Comparison of ENCODE assay signal across 1 cellular context in the genomic region with DNA sequence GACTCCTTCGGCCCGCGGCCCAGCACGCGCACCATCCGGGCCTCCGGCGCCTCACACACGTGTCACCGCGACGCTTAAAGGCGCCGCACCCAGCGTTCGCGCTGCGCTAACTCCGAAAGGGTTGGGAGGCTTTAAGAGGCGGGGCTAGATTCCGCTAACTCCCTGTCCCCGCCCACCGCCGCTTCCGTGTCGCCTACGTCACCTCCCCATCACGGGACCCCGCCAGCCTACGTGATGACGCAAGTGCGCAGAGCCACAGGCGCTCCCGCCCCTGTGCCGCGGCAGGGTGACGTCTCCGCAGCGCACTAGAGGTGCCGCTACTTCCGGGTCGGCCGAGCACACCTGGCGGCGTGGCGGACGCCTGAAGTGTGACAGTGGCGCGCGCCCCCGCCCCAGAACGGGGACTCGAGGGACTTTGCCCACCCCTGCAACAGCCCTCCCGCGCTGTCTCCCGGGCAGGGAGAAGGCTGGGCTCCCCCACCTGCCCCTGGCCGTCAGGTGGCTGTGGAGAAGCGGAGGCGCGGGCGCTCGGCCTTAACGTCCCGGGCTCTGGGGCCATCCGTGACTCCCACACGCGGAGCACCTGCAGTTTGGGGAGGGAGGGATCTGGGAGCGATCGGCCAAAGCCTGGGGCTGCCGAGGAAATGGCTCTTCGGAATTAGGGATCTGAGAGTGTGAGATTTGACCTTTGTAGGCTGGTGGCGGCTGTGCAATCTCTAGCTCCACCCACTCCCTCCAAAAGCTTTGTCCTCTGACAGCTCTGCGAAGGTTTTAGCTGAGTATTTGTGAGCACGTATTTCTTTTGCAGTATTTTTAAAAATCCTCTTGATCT.
TF ChIP-seq lines count a peak whose summit lies in the region.

A gene (minus strand): TSS at position 35 of the 832 bp plus-strand sequence. CDS start 4,451 bp downstream, outside the sequence.

TF ChIP-seq in HepG2, 621 proteins besides CTCF, POLR2A, EP300 and RAD21 (continued from another document and continues in another):
- TF ChIP-seq ZBTB7B (CRISPR knock-in tag; IDR thresholded peaks at IDR 0.05) (peak; percentile 87), ZNF317 (CRISPR knock-in tag; IDR thresholded peaks at IDR 0.05) (peak; percentile 91), ZNF83 (CRISPR knock-in tag; IDR thresholded peaks at IDR 0.05; ENCODE audit: borderline replicate concordance) (peak; percentile 95), HNRNPUL1 (IDR thresholded peaks at IDR 0.05; ENCODE audit: low read depth, low read length) (no peak; the same call in 1 of the 2 replicates), ZNF724P (CRISPR knock-in tag; IDR thresholded peaks at IDR 0.05; ENCODE audit: borderline replicate concordance) (peak; percentile 80; the same call in 1 of the 2 replicates), THAP11 (CRISPR knock-in tag; IDR thresholded peaks at IDR 0.05) (peak; percentile 94), PPARG (CRISPR knock-in tag; conservative IDR thresholded peaks at IDR 0.05) (peak; percentile 73), ZNF124 (CRISPR knock-in tag; IDR thresholded peaks at IDR 0.05) (peak; percentile 95), SRSF4 (IDR thresholded peaks at IDR 0.05; ENCODE audit: low read depth, low read length, poor library complexity, severe bottlenecking) (no peak), AKAP8 (CRISPR knock-in tag; IDR thresholded peaks at IDR 0.05) (peak; percentile 88), SNAPC2 (CRISPR knock-in tag; IDR thresholded peaks at IDR 0.05) (peak; percentile 93), RFXAP (CRISPR knock-in tag; IDR thresholded peaks at IDR 0.05; ENCODE audit: borderline replicate concordance) (peak; percentile 92), ATF1 (CRISPR knock-in tag; IDR thresholded peaks at IDR 0.05) (peak; percentile 98), ZNF615 (CRISPR knock-in tag; IDR thresholded peaks at IDR 0.05; ENCODE audit: borderline replicate concordance) (no peak), ASH2L (IDR thresholded peaks at IDR 0.05; ENCODE audit: insufficient read length, low read depth, low read length) (peak; percentile 91), NFRKB (IDR thresholded peaks at IDR 0.05) (no peak), EZH2 (conservative IDR thresholded peaks at IDR 0.05; ENCODE audit: low read depth, low read length) (no peak), KLF9 (CRISPR knock-in tag; IDR thresholded peaks at IDR 0.05; ENCODE audit: low read depth) (no peak), ZNF354B (CRISPR knock-in tag; IDR thresholded peaks at IDR 0.05) (0 out of 2 replicates have a peak, but pooled peaks have one; percentile 13), CENPT (CRISPR knock-in tag; IDR thresholded peaks at IDR 0.05; ENCODE audit: low read depth) (0 out of 2 replicates have a peak, but pooled peaks have one; percentile 11), TAF1 (CRISPR knock-in tag; IDR thresholded peaks at IDR 0.05) (peak; percentile 96), SMAD9 (CRISPR knock-in tag; IDR thresholded peaks at IDR 0.05) (peak; percentile 55), ZNF780A (CRISPR knock-in tag; IDR thresholded peaks at IDR 0.05) (peak; percentile 84; the same call in 1 of the 2 replicates), MAFF (IDR thresholded peaks at IDR 0.05; ENCODE audit: low read depth, low read length) (no peak), NBN (conservative IDR thresholded peaks at IDR 0.05) (no peak), TMF1 (CRISPR knock-in tag; IDR thresholded peaks at IDR 0.05; ENCODE audit: low read depth) (peak; percentile 99), NCOA5 (CRISPR knock-in tag; IDR thresholded peaks at IDR 0.05) (no peak), HDAC1 (CRISPR knock-in tag; IDR thresholded peaks at IDR 0.05) (peak; percentile 100), SP4 (CRISPR knock-in tag; IDR thresholded peaks at IDR 0.05) (peak; percentile 100), RBM22 (optimal IDR thresholded peaks at IDR 0.05; ENCODE audit: low read length) (no peak), MTF1 (CRISPR knock-in tag; IDR thresholded peaks at IDR 0.05) (peak; percentile 56; the same call in 1 of the 2 replicates), MBNL3 (CRISPR knock-in tag; conservative IDR thresholded peaks at IDR 0.05) (no peak), ERF (CRISPR knock-in tag; IDR thresholded peaks at IDR 0.05) (peak; percentile 98), HMGA1 (CRISPR knock-in tag; conservative IDR thresholded peaks at IDR 0.05) (no peak), ZNF709 (CRISPR knock-in tag; IDR thresholded peaks at IDR 0.05) (peak; percentile 99), ZNF674 (CRISPR knock-in tag; IDR thresholded peaks at IDR 0.05; ENCODE audit: low read depth) (peak; percentile 98; the same call in 1 of the 2 replicates), MED13 (CRISPR knock-in tag; IDR thresholded peaks at IDR 0.05) (peak; percentile 90), TCF7L2 (IDR thresholded peaks at IDR 0.05; ENCODE audit: low read depth, low read length) (no peak), ZNF3 (CRISPR knock-in tag; IDR thresholded peaks at IDR 0.05) (no peak), SMARCC2 (IDR thresholded peaks at IDR 0.05) (0 out of 2 replicates have a peak, but pooled peaks have one; percentile 35), ATM (IDR thresholded peaks at IDR 0.05; ENCODE audit: borderline replicate concordance) (no peak), ZNF749 (CRISPR knock-in tag; IDR thresholded peaks at IDR 0.05; ENCODE audit: borderline replicate concordance) (no peak; the same call in 1 of the 2 replicates)
- TF ChIP-seq, protein P1, sequence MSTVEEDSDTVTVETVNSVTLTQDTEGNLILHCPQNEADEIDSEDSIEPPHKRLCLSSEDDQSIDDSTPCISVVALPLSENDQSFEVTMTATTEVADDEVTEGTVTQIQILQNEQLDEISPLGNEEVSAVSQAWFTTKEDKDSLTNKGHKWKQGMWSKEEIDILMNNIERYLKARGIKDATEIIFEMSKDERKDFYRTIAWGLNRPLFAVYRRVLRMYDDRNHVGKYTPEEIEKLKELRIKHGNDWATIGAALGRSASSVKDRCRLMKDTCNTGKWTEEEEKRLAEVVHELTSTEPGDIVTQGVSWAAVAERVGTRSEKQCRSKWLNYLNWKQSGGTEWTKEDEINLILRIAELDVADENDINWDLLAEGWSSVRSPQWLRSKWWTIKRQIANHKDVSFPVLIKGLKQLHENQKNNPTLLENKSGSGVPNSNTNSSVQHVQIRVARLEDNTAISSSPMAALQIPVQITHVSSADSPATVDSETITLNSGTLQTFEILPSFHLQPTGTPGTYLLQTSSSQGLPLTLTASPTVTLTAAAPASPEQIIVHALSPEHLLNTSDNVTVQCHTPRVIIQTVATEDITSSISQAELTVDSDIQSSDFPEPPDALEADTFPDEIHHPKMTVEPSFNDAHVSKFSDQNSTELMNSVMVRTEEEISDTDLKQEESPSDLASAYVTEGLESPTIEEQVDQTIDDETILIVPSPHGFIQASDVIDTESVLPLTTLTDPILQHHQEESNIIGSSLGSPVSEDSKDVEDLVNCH (CRISPR knock-in tag; IDR thresholded peaks at IDR 0.05): peak; percentile 99
- TF ChIP-seq, protein P2, sequence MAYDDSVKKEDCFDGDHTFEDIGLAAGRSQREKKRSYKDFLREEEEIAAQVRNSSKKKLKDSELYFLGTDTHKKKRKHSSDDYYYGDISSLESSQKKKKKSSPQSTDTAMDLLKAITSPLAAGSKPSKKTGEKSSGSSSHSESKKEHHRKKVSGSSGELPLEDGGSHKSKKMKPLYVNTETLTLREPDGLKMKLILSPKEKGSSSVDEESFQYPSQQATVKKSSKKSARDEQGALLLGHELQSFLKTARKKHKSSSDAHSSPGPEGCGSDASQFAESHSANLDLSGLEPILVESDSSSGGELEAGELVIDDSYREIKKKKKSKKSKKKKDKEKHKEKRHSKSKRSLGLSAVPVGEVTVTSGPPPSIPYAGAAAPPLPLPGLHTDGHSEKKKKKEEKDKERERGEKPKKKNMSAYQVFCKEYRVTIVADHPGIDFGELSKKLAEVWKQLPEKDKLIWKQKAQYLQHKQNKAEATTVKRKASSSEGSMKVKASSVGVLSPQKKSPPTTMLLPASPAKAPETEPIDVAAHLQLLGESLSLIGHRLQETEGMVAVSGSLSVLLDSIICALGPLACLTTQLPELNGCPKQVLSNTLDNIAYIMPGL (CRISPR knock-in tag; IDR thresholded peaks at IDR 0.05; ENCODE audit: borderline replicate concordance in 1 of 2, low read depth in 1 of 2): peak; percentile 95
- TF ChIP-seq, protein P3, sequence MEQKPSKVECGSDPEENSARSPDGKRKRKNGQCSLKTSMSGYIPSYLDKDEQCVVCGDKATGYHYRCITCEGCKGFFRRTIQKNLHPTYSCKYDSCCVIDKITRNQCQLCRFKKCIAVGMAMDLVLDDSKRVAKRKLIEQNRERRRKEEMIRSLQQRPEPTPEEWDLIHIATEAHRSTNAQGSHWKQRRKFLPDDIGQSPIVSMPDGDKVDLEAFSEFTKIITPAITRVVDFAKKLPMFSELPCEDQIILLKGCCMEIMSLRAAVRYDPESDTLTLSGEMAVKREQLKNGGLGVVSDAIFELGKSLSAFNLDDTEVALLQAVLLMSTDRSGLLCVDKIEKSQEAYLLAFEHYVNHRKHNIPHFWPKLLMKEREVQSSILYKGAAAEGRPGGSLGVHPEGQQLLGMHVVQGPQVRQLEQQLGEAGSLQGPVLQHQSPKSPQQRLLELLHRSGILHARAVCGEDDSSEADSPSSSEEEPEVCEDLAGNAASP (CRISPR knock-in tag; IDR thresholded peaks at IDR 0.05; ENCODE audit: borderline replicate concordance): peak; percentile 80
- TF ChIP-seq, protein P4, sequence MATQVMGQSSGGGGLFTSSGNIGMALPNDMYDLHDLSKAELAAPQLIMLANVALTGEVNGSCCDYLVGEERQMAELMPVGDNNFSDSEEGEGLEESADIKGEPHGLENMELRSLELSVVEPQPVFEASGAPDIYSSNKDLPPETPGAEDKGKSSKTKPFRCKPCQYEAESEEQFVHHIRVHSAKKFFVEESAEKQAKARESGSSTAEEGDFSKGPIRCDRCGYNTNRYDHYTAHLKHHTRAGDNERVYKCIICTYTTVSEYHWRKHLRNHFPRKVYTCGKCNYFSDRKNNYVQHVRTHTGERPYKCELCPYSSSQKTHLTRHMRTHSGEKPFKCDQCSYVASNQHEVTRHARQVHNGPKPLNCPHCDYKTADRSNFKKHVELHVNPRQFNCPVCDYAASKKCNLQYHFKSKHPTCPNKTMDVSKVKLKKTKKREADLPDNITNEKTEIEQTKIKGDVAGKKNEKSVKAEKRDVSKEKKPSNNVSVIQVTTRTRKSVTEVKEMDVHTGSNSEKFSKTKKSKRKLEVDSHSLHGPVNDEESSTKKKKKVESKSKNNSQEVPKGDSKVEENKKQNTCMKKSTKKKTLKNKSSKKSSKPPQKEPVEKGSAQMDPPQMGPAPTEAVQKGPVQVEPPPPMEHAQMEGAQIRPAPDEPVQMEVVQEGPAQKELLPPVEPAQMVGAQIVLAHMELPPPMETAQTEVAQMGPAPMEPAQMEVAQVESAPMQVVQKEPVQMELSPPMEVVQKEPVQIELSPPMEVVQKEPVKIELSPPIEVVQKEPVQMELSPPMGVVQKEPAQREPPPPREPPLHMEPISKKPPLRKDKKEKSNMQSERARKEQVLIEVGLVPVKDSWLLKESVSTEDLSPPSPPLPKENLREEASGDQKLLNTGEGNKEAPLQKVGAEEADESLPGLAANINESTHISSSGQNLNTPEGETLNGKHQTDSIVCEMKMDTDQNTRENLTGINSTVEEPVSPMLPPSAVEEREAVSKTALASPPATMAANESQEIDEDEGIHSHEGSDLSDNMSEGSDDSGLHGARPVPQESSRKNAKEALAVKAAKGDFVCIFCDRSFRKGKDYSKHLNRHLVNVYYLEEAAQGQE (IDR thresholded peaks at IDR 0.05; ENCODE audit: borderline replicate concordance in 1 of 2, low read depth in 1 of 2, low read length in 2 of 2): peak in 1 of 2 experiments; percentile 27; a peak in 1 of 4 replicates
- TF ChIP-seq, protein P5, sequence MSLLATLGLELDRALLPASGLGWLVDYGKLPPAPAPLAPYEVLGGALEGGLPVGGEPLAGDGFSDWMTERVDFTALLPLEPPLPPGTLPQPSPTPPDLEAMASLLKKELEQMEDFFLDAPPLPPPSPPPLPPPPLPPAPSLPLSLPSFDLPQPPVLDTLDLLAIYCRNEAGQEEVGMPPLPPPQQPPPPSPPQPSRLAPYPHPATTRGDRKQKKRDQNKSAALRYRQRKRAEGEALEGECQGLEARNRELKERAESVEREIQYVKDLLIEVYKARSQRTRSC (CRISPR knock-in tag; IDR thresholded peaks at IDR 0.05; ENCODE audit: low read depth): no peak
- TF ChIP-seq, protein P6, sequence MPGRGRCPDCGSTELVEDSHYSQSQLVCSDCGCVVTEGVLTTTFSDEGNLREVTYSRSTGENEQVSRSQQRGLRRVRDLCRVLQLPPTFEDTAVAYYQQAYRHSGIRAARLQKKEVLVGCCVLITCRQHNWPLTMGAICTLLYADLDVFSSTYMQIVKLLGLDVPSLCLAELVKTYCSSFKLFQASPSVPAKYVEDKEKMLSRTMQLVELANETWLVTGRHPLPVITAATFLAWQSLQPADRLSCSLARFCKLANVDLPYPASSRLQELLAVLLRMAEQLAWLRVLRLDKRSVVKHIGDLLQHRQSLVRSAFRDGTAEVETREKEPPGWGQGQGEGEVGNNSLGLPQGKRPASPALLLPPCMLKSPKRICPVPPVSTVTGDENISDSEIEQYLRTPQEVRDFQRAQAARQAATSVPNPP (CRISPR knock-in tag; IDR thresholded peaks at IDR 0.05): peak; percentile 98
- TF ChIP-seq, protein P7, sequence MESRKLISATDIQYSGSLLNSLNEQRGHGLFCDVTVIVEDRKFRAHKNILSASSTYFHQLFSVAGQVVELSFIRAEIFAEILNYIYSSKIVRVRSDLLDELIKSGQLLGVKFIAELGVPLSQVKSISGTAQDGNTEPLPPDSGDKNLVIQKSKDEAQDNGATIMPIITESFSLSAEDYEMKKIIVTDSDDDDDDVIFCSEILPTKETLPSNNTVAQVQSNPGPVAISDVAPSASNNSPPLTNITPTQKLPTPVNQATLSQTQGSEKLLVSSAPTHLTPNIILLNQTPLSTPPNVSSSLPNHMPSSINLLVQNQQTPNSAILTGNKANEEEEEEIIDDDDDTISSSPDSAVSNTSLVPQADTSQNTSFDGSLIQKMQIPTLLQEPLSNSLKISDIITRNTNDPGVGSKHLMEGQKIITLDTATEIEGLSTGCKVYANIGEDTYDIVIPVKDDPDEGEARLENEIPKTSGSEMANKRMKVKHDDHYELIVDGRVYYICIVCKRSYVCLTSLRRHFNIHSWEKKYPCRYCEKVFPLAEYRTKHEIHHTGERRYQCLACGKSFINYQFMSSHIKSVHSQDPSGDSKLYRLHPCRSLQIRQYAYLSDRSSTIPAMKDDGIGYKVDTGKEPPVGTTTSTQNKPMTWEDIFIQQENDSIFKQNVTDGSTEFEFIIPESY (CRISPR knock-in tag; IDR thresholded peaks at IDR 0.05): peak; percentile 79
